Comparison of ENCODE assay signal across 7 cellular contexts in genomic region chr3:185556640-185557039, GRCh38. TPM values are rescaled to one million over a fixed set of nuclear protein-coding genes. Genes with fewer than 3 reads are reported as not detected.
"Had no signal": no experiment of that assay in that cellular context is flagged by ENCODE, and none has a peak within 500 bp of the region (broad histone marks: within the 10 kb centered on the region; RNA-seq: fewer than 3 reads in every experiment).

No MANE protein-coding gene starts in this region.

RNA-seq across cellular contexts. Expression of gene LIPH, which starts 4.3 kb away (rescaled TPM):
- total RNA-seq: activated CD4-positive, alpha-beta T cell treated with anti-CD3 and anti-CD28 coated beads for 36 hours; activated CD4-positive, alpha-beta T cell treated with anti-CD3 and anti-CD28 coated beads, Interleukin-2, amount 10 ng/mL, durations not matched to agents 7 days and 5 days; activated CD8-positive, alpha-beta T cell treated with anti-CD3 and anti-CD28 coated beads, Interleukin-2, amount 10 ng/mL, durations not matched to agents 7 days and 5 days; activated naive CD8-positive, alpha-beta T cell treated with anti-CD3 and anti-CD28 coated beads, Interleukin-2, amount 10 ng/mL, durations not matched to agents 7 days and 5 days; activated T-helper 2 cell treated with anti-CD3 and anti-CD28 coated beads, Interferon-gamma antibody, Interleukin-2, Interleukin-4, amounts not matched to agents 10 μg/mL and 5 μg/mL and 100 μg/mL, durations not matched to agents 14 hours and 24 hours and 36 hours; OCI-LY7; RPMI7951 had no signal
